1 cellular context compared by ENCODE assay signal in genomic region chr19:16579381-16579780, GRCh38.
TF ChIP-seq lines count a peak whose summit lies in the region.

No MANE protein-coding gene starts in this region.

TF ChIP-seq in WTC11, 78 proteins besides CTCF, POLR2A, EP300 and RAD21 (continued from another document):
- TF ChIP-seq, protein P1, sequence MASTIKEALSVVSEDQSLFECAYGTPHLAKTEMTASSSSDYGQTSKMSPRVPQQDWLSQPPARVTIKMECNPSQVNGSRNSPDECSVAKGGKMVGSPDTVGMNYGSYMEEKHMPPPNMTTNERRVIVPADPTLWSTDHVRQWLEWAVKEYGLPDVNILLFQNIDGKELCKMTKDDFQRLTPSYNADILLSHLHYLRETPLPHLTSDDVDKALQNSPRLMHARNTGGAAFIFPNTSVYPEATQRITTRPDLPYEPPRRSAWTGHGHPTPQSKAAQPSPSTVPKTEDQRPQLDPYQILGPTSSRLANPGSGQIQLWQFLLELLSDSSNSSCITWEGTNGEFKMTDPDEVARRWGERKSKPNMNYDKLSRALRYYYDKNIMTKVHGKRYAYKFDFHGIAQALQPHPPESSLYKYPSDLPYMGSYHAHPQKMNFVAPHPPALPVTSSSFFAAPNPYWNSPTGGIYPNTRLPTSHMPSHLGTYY (CRISPR knock-in tag; IDR thresholded peaks at IDR 0.05), result no peak
- TF ChIP-seq IRF2 (CRISPR knock-in tag; IDR thresholded peaks at IDR 0.05; ENCODE audit: borderline replicate concordance, low read depth), result no peak
- TF ChIP-seq, protein P2, sequence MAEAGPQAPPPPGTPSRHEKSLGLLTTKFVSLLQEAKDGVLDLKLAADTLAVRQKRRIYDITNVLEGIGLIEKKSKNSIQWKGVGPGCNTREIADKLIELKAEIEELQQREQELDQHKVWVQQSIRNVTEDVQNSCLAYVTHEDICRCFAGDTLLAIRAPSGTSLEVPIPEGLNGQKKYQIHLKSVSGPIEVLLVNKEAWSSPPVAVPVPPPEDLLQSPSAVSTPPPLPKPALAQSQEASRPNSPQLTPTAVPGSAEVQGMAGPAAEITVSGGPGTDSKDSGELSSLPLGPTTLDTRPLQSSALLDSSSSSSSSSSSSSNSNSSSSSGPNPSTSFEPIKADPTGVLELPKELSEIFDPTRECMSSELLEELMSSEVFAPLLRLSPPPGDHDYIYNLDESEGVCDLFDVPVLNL (CRISPR knock-in tag; IDR thresholded peaks at IDR 0.05; ENCODE audit: borderline replicate concordance, low read depth), result no peak
- TF ChIP-seq ZNF121 (CRISPR knock-in tag; IDR thresholded peaks at IDR 0.05), result no peak
- no peak for TF ChIP-seq ESRRA (CRISPR knock-in tag; IDR thresholded peaks at IDR 0.05; ENCODE audit: borderline replicate concordance)
- TF ChIP-seq FOXK1 (CRISPR knock-in tag; IDR thresholded peaks at IDR 0.05), result no peak
